ENCODE assay signal across 22 cellular contexts in the genomic region with DNA sequence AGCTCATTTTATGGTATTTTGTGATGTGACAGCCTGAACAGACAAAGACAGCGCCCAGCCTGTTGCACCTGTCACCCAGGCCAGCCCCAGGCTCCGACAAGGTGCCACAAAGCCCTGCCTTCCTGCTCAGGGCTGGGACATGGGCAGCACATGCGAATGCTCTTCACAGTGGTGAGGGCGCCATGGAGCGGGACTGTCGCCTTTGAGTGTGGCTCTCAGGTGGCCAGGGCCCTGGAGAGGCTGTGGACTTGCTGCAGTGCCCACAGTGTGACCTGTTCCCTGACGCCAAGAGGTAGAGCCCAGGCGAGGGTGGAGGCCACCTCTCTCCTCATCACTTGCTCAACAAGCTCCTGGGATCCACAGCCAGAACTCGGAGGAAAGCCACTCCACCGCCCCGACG.
"Had no signal": no experiment of that assay in that cellular context is flagged by ENCODE, and none has a peak within 500 bp of the region (broad histone marks: within the 10 kb centered on the region; RNA-seq: fewer than 3 reads in every experiment).

No MANE protein-coding gene starts in this region.

- DNase-seq: colonic mucosa; effector memory CD4-positive, alpha-beta T cell; foreskin keratinocyte; heart left ventricle; kidney glomerular epithelial cell; left ventricle myocardium superior; mesenchymal stem cell; mucosa of descending colon; naive thymus-derived CD4-positive, alpha-beta T cell; sigmoid colon; stimulated activated CD4-positive, alpha-beta T cell treated with anti-CD3 and anti-CD28 coated beads, Interleukin-4, amount 100 ng/mL, for 4 hours; stimulated activated naive CD8-positive, alpha-beta T cell treated with anti-CD3 and anti-CD28 coated beads, Interleukin-15, Interleukin-2, amounts not matched to agents 100 U/mL and 50 U/mL, for 24 hours; substantia nigra; testis; tibial artery had no signal

- H3K9me3 ChIP-seq: colonic mucosa, esophagus muscularis mucosa, gastroesophageal sphincter, heart left ventricle, mucosa of descending colon, neutrophil, prostate gland, right atrium auricular region, sigmoid colon, testis, tibial artery had no signal

- H3K4me3 ChIP-seq: colonic mucosa, esophagus muscularis mucosa, gastroesophageal sphincter, heart left ventricle, hepatocyte, mucosa of descending colon, prostate gland, right atrium auricular region, sigmoid colon, testis, tibial artery had no signal

- H3K27me3 ChIP-seq: colonic mucosa, esophagus muscularis mucosa, foreskin keratinocyte, gastroesophageal sphincter, hepatocyte, neutrophil, right atrium auricular region, sigmoid colon, testis had no signal

- H3K4me1 ChIP-seq: colonic mucosa, foreskin keratinocyte, heart left ventricle, parathyroid adenoma, prostate gland, right atrium auricular region, testis, tibial artery had no signal

- H3K27ac ChIP-seq: colonic mucosa, esophagus muscularis mucosa, foreskin keratinocyte, gastroesophageal sphincter, heart left ventricle, hepatocyte, neutrophil, parathyroid adenoma, prostate gland, right atrium auricular region, testis, tibial artery had no signal

- H3K4me2 ChIP-seq: hepatocyte had no signal

- H3K9ac ChIP-seq: parathyroid adenoma had no signal

- H2AFZ ChIP-seq: hepatocyte, parathyroid adenoma had no signal

- H3K36me3 ChIP-seq: colonic mucosa, esophagus muscularis mucosa, gastroesophageal sphincter, heart left ventricle, neutrophil, prostate gland, right atrium auricular region, sigmoid colon, tibial artery had no signal
